Comparison of ENCODE assay signal across 16 cellular contexts in genomic region chr17:50731575-50732460, GRCh38. TPM values are rescaled to one million over a fixed set of nuclear protein-coding genes. Genes with fewer than 3 reads are reported as not detected.
DNase-seq lines count a peak whose midpoint lies in the region; ATAC-seq, FAIRE-seq and TF ChIP-seq lines count a peak whose summit lies in the region.
"Had no signal": no experiment of that assay in that cellular context is flagged by ENCODE, and none has a peak within 500 bp of the region (broad histone marks: within the 10 kb centered on the region; RNA-seq: fewer than 3 reads in every experiment).

No MANE protein-coding gene starts in this region.

- no peak overlapping the region for H3K18ac ChIP-seq in IMR-90 (ENCODE audit: low read depth, low read length)

- peaks cover 21% of the 10 kb centered on the region for H3K9me1 ChIP-seq in IMR-90 (ENCODE audit: insufficient read depth, low read length)

- no peak for TF ChIP-seq RAD21 in IMR-90 (IDR thresholded peaks at IDR 0.05; ENCODE audit: low read length)

- no peak overlapping the region for H3K4me3 ChIP-seq in IMR-90 (ENCODE audit: insufficient read depth, low read depth, low read length)
- H3K4me3 ChIP-seq: dorsolateral prefrontal cortex, ovary had no signal

- no peak overlapping the region for H2AK9ac ChIP-seq in IMR-90 (replicated peaks; ENCODE audit: low read depth, low read length, poor library complexity)

- no peaks in the 10 kb centered on the region for H3K27me3 ChIP-seq in CD4-positive, alpha-beta T cell (ENCODE audit: control insufficient read depth, insufficient read depth, low read length)
- no peaks in the 10 kb centered on the region for H3K27me3 ChIP-seq in IMR-90 (ENCODE audit: control insufficient read depth, insufficient read depth, low read length)
- H3K27me3 ChIP-seq: dorsolateral prefrontal cortex, ovary had no signal

- H3K9ac ChIP-seq in IMR-90 (ENCODE audit: low read depth, low read length), result no peak overlapping the region

- BruUV-seq in IMR-90 (replicated peaks; lab: Mats Ljungman, UMichigan), result TSS peak; percentile 12

- TF ChIP-seq POLR2A in IMR-90 (IDR thresholded peaks at IDR 0.05; ENCODE audit: low read depth, low read length), result no peak

- H3K79me1 ChIP-seq in IMR-90 (ENCODE audit: low read depth in 1 of 2, low read length in 2 of 2), result peaks cover 0 to 52% of the 10 kb centered on the region in 2 experiments; a peak in 3 of 4 replicates

- H3K36me3 Mint-ChIP-seq in CD4-positive, alpha-beta T cell (ENCODE audit: low read depth), result peaks cover 32% of the 10 kb centered on the region
- H3K36me3 Mint-ChIP-seq in activated naive CD8-positive, alpha-beta T cell treated with anti-CD3 and anti-CD28 coated beads, Interleukin-2, amount 10 ng/mL, durations not matched to agents 7 days and 5 days, result peaks cover 7% of the 10 kb centered on the region
- H3K36me3 Mint-ChIP-seq in naive B cell, result peaks cover 7 to 8% of the 10 kb centered on the region in 2 donors

- dilution Hi-C loops in IMR-90 (cut with HindIII; ENCODE audit: low sequenced_read_pairs, unreplicated experiment), result no loop called here

- H2AK5ac ChIP-seq in IMR-90 (ENCODE audit: low read depth, low read length), result no peak overlapping the region

- intact Hi-C loops in CD4-positive, alpha-beta T cell (cut with DNase I, micrococcal nuclease), result no loop called here
- intact Hi-C loops in IMR-90 (cut with micrococcal nuclease), result no loop called here

- no peak for FAIRE-seq in RCC 7860 (lab: Jason Lieb, UNC)

- no peak overlapping the region for H4K5ac ChIP-seq in IMR-90 (ENCODE audit: low read depth, low read length)

- H3K27ac ChIP-seq in CD4-positive, alpha-beta T cell (ENCODE audit: low read depth, low read length), result no peak overlapping the region
- H3K27ac ChIP-seq in IMR-90 (ENCODE audit: insufficient read depth, low read length), result no peak overlapping the region
- H3K27ac ChIP-seq: ovary had no signal

- H3K4me3 Mint-ChIP-seq in CD4-positive, alpha-beta T cell, result no peak overlapping the region
- no peak overlapping the region for H3K4me3 Mint-ChIP-seq in activated naive CD8-positive, alpha-beta T cell treated with anti-CD3 and anti-CD28 coated beads, Interleukin-2, amount 10 ng/mL, durations not matched to agents 7 days and 5 days
- peak overlapping the region in 1 of 8 donors; percentile 75 for H3K4me3 Mint-ChIP-seq in naive B cell

- in situ Hi-C loops in IMR-90 (cut with MboI; ENCODE audit: low sequenced_read_pairs), result no loop called here

- no peak overlapping the region for H3K14ac ChIP-seq in IMR-90 (replicated peaks; ENCODE audit: low read depth, low read length)

- H3K23ac ChIP-seq in IMR-90 (ENCODE audit: low read depth, low read length), result peak overlapping the region; percentile 3

- no peak overlapping the region for H3K56ac ChIP-seq in IMR-90 (ENCODE audit: extremely low read depth, insufficient read depth, low read length)

- H3K4ac ChIP-seq in IMR-90 (ENCODE audit: low read depth, low read length), result no peak overlapping the region

- H2BK20ac ChIP-seq in IMR-90 (ENCODE audit: low read depth, low read length), result no peak overlapping the region

- no peaks in the 10 kb centered on the region for H3K27me3 Mint-ChIP-seq in CD4-positive, alpha-beta T cell
- no peaks in the 10 kb centered on the region for H3K27me3 Mint-ChIP-seq in activated naive CD8-positive, alpha-beta T cell treated with anti-CD3 and anti-CD28 coated beads, Interleukin-2, amount 10 ng/mL, durations not matched to agents 7 days and 5 days
- no peaks in the 10 kb centered on the region for H3K27me3 Mint-ChIP-seq in naive B cell

- no CpG with 5 or more reads among the region's 7 CpGs for WGBS in IMR-90 (ENCODE audit: extremely low coverage in 2 of 2, insufficient read length in 1 of 2), 2 experiments

- H3K36me3 ChIP-seq in IMR-90 (ENCODE audit: control insufficient read depth, insufficient read depth, low read length), result no peaks in the 10 kb centered on the region
- H3K36me3 ChIP-seq: ovary had no signal

- H3K4me2 ChIP-seq in IMR-90 (ENCODE audit: low read depth, low read length), result no peak overlapping the region

- no peak overlapping the region for H2AFZ ChIP-seq in IMR-90 (replicated peaks; ENCODE audit: low read length, poor library complexity)

- no peak for TF ChIP-seq CTCF in CD4-positive, alpha-beta T cell (IDR thresholded peaks at IDR 0.05)
- TF ChIP-seq CTCF in IMR-90 (conservative IDR thresholded peaks at IDR 0.05; ENCODE audit: low read depth, low read length), result no peak

- no peak for ATAC-seq in CD4-positive, alpha-beta T cell (ENCODE audit: poor library complexity)
- ATAC-seq in IMR-90 (ENCODE audit: low read depth), result no peak
- ATAC-seq in activated naive CD8-positive, alpha-beta T cell treated with anti-CD3 and anti-CD28 coated beads, Interleukin-2, amount 10 ng/mL, durations not matched to agents 7 days and 5 days (ENCODE audit: low read depth), result no peak
- no peak for ATAC-seq in naive B cell (ENCODE audit: low read depth in 2 of 2)
- no peak for ATAC-seq in HG02884 (IDR thresholded peaks at IDR 0.05; ENCODE audit: unreplicated experiment)

- peaks cover 75% of the 10 kb centered on the region for H3K4me1 Mint-ChIP-seq in CD4-positive, alpha-beta T cell (ENCODE audit: low read depth)
- H3K4me1 Mint-ChIP-seq in activated naive CD8-positive, alpha-beta T cell treated with anti-CD3 and anti-CD28 coated beads, Interleukin-2, amount 10 ng/mL, durations not matched to agents 7 days and 5 days, result peaks cover 26% of the 10 kb centered on the region
- H3K4me1 Mint-ChIP-seq in naive B cell, result peaks cover 37 to 77% (median 46%) of the 10 kb centered on the region in 3 donors

- H2BK120ac ChIP-seq in IMR-90 (ENCODE audit: low read depth, low read length), result no peak overlapping the region

- CTCF ChIA-PET in CD4-positive, alpha-beta T cell (lab: Charles Lee), result interaction anchor here (1.3 kb wide), 1 partner anchor 21 kb away, joined by 3 read pairs; no protein-coding TSS in a partner anchor
- CTCF ChIA-PET in IMR-90 (lab: Yijun Ruan, JAX), result no interaction called here

- H2BK15ac ChIP-seq in IMR-90 (ENCODE audit: low read depth, low read length), result no peak overlapping the region

- POLR2A ChIA-PET in CD4-positive, alpha-beta T cell (lab: Charles Lee), result interaction anchor here (2.1 kb wide), 1 partner anchor 13 kb away, joined by 5 read pairs; the partner anchor contains the start of gene LUC7L3
- POLR2A ChIA-PET in IMR-90 (lab: Charles Lee; ENCODE audit: unreplicated experiment), result no interaction called here
- POLR2A ChIA-PET in activated naive CD8-positive, alpha-beta T cell treated with anti-CD3 and anti-CD28 coated beads, Interleukin-2, amount 10 ng/mL, durations not matched to agents 7 days and 5 days (lab: Charles Lee), result interaction anchor here (2.3 kb wide), 1 partner anchor 12 kb away, joined by 12 read pairs; the partner anchor contains the start of gene LUC7L3

- H4K8ac ChIP-seq in IMR-90 (ENCODE audit: low read depth in 2 of 2, low read length in 2 of 2), result no peak overlapping the region

- peaks cover 93% of the 10 kb centered on the region for H4K20me1 ChIP-seq in IMR-90 (ENCODE audit: insufficient read depth, low read length)

- H3K4me1 ChIP-seq in IMR-90 (ENCODE audit: control insufficient read depth, insufficient read depth, low read length), result peaks cover 10% of the 10 kb centered on the region

- H3K27ac Mint-ChIP-seq in CD4-positive, alpha-beta T cell, result peak overlapping the region; percentile 40
- H3K27ac Mint-ChIP-seq in activated naive CD8-positive, alpha-beta T cell treated with anti-CD3 and anti-CD28 coated beads, Interleukin-2, amount 10 ng/mL, durations not matched to agents 7 days and 5 days, result peak overlapping the region; percentile 49
- peak overlapping the region in 4 of 6 donors; percentile 39 to 82 (median 56) for H3K27ac Mint-ChIP-seq in naive B cell

- H3K9me3 Mint-ChIP-seq in CD4-positive, alpha-beta T cell, result no peaks in the 10 kb centered on the region
- no peaks in the 10 kb centered on the region for H3K9me3 Mint-ChIP-seq in activated naive CD8-positive, alpha-beta T cell treated with anti-CD3 and anti-CD28 coated beads, Interleukin-2, amount 10 ng/mL, durations not matched to agents 7 days and 5 days
- H3K9me3 Mint-ChIP-seq in naive B cell, result peaks cover 0 to 4% (median 0%) of the 10 kb centered on the region in 7 donors

- no peak overlapping the region for H2BK5ac ChIP-seq in IMR-90 (ENCODE audit: low read depth, low read length, poor library complexity, severe bottlenecking)

- DNase-seq in CD4-positive, alpha-beta T cell, result no peak
- DNase-seq in IMR-90, result no peak
- DNase-seq in activated naive CD8-positive, alpha-beta T cell treated with anti-CD3 and anti-CD28 coated beads, Interleukin-2, amount 10 ng/mL, durations not matched to agents 7 days and 5 days, result no peak
- DNase-seq in naive B cell, result no peak
- no peak for DNase-seq in NCI-H1436 treated with DMSO at 0.1 percent for 48 hours (lab: John Stamatoyannopoulos, UW)
- no peak for DNase-seq in RCC 7860 (ENCODE audit: low spot score)
- no peak for DNase-seq in NCI-H2107 (lab: John Stamatoyannopoulos, UW)
- DNase-seq: activated CD4-positive, CD25-positive, alpha-beta regulatory T cell treated with anti-CD3 and anti-CD28 coated beads, Interleukin-2, amount 50 U/mL, for 72 hours; dorsolateral prefrontal cortex; left cardiac atrium; MV-4-11; ovary; SHP77 treated with DMSO at 0.1 percent for 48 hours; stimulated activated CD4-positive, alpha-beta T cell treated with anti-CD3 and anti-CD28 coated beads, Interleukin-2, amount 100 ng/mL, for 48 hours had no signal

- no peaks in the 10 kb centered on the region for H3K9me3 ChIP-seq in CD4-positive, alpha-beta T cell (ENCODE audit: control insufficient read depth, low read length)
- no peaks in the 10 kb centered on the region for H3K9me3 ChIP-seq in IMR-90 (ENCODE audit: control insufficient read depth, insufficient read depth, low read length)
- H3K9me3 ChIP-seq: ovary had no signal

- no peak overlapping the region for H4K91ac ChIP-seq in IMR-90 (ENCODE audit: insufficient read depth, low read depth, low read length)

RNA-seq across cellular contexts. Expression of gene LUC7L3, which starts 12.4 kb away (rescaled TPM):
- total RNA-seq in CD4-positive, alpha-beta T cell, result 100 to 1,000 TPM; 116 to 126 TPM
- 17.7 and 20.0 TPM in 2 replicates for total RNA-seq in IMR-90 (2012; rRNA removed)
- polyA plus RNA-seq in IMR-90 (2012; rRNA removed) (44.7 and 47.5 TPM in 2 replicates), naive B cell (ENCODE audit: low read depth in 6 of 6) (100 to 1,000 TPM in 1 of 6 donors, 10 to 100 TPM in 5; 35.9 to 106 (median 54.9) TPM)
- polyA plus RNA-seq in IMR-90 (2012; cell fraction: cytosol; rRNA removed), result 27.5 and 27.7 TPM in 2 replicates
- polyA plus RNA-seq in IMR-90 (2012; cell fraction: nucleus; rRNA removed; ENCODE audit: low replicate concordance), result 183 and 387 TPM in 2 replicates
- total RNA-seq in activated naive CD8-positive, alpha-beta T cell treated with anti-CD3 and anti-CD28 coated beads, Interleukin-2, amount 10 ng/mL, durations not matched to agents 7 days and 5 days, result 100 to 1,000 TPM; 184 to 200 TPM

RNA-seq across cellular contexts. Expression of gene ANKRD40, which starts 24.1 kb away (rescaled TPM):
- 10 to 100 TPM; 22.8 to 24.0 TPM for total RNA-seq in CD4-positive, alpha-beta T cell
- 35.8 and 38.9 TPM in 2 replicates for total RNA-seq in IMR-90 (2012; rRNA removed)
- 23.4 and 23.5 TPM in 2 replicates for polyA plus RNA-seq in IMR-90 (2012; rRNA removed)
- 6.0 and 8.0 TPM in 2 replicates for polyA plus RNA-seq in IMR-90 (2012; cell fraction: cytosol; rRNA removed)
- 6.2 and 29.6 TPM in 2 replicates for polyA plus RNA-seq in IMR-90 (2012; cell fraction: nucleus; rRNA removed; ENCODE audit: low replicate concordance)
- total RNA-seq in activated naive CD8-positive, alpha-beta T cell treated with anti-CD3 and anti-CD28 coated beads, Interleukin-2, amount 10 ng/mL, durations not matched to agents 7 days and 5 days, result 10 to 100 TPM; 30.3 to 31.4 TPM
- 1 to 10 TPM; 3.3 to 6.4 (median 4.6) TPM for polyA plus RNA-seq in naive B cell (ENCODE audit: low read depth in 6 of 6)

RNA-seq across cellular contexts. Expression of gene ANKRD40CL, which starts 35.5 kb away (rescaled TPM):
- not detected for total RNA-seq in CD4-positive, alpha-beta T cell
- not detected in 2 replicates for total RNA-seq in IMR-90 (2012; rRNA removed)
- polyA plus RNA-seq in IMR-90 (2012; rRNA removed) (not detected in 2 replicates), naive B cell (ENCODE audit: low read depth in 6 of 6) (not detected)
- polyA plus RNA-seq in IMR-90 (2012; cell fraction: cytosol; rRNA removed), result not detected in 2 replicates
- polyA plus RNA-seq in IMR-90 (2012; cell fraction: nucleus; rRNA removed; ENCODE audit: low replicate concordance), result not detected in 2 replicates
- not detected for total RNA-seq in activated naive CD8-positive, alpha-beta T cell treated with anti-CD3 and anti-CD28 coated beads, Interleukin-2, amount 10 ng/mL, durations not matched to agents 7 days and 5 days
- total RNA-seq: left cardiac atrium, ovary, subcutaneous adipose tissue had no signal
- polyA plus RNA-seq: ovary had no signal
